ENCODE assay signal across 1 cellular context in genomic region chr6:17096076-17096475, GRCh38.
TF ChIP-seq lines count a peak whose summit lies in the region.

No MANE protein-coding gene starts in this region.

TF ChIP-seq in HepG2, 621 proteins besides CTCF, POLR2A, EP300 and RAD21:
- TF ChIP-seq ZNF800 (CRISPR knock-in tag; IDR thresholded peaks at IDR 0.05) = 0 out of 2 replicates have a peak, but pooled peaks have one; percentile 8
- peak; percentile 55; the same call in 1 of the 2 replicates for TF ChIP-seq ZNF362 (CRISPR knock-in tag; IDR thresholded peaks at IDR 0.05; ENCODE audit: borderline replicate concordance)
- TF ChIP-seq ZNF501 (CRISPR knock-in tag; IDR thresholded peaks at IDR 0.05) = no peak
- TF ChIP-seq HIC2 (CRISPR knock-in tag; IDR thresholded peaks at IDR 0.05; ENCODE audit: low read depth) = no peak
- no peak for TF ChIP-seq ZFYVE20 (CRISPR knock-in tag; IDR thresholded peaks at IDR 0.05; ENCODE audit: borderline replicate concordance, low read depth)
- TF ChIP-seq SOX13 (IDR thresholded peaks at IDR 0.05) = no peak
- TF ChIP-seq SOX13 (CRISPR knock-in tag; conservative IDR thresholded peaks at IDR 0.05 in 1 of 2, IDR thresholded peaks at IDR 0.05 in 1 of 2) = peak in 1 of 2 experiments; percentile 27; a peak in 1 of 4 replicates
- no peak for TF ChIP-seq ZBTB21 (CRISPR knock-in tag; IDR thresholded peaks at IDR 0.05)
- peak; percentile 40 for TF ChIP-seq TEAD3 (CRISPR knock-in tag; optimal IDR thresholded peaks at IDR 0.05; ENCODE audit: borderline replicate concordance)
- TF ChIP-seq NR2C2 (CRISPR knock-in tag; IDR thresholded peaks at IDR 0.05; ENCODE audit: borderline replicate concordance) = 0 out of 2 replicates have a peak, but pooled peaks have one; percentile 28
